In the genomic region with DNA sequence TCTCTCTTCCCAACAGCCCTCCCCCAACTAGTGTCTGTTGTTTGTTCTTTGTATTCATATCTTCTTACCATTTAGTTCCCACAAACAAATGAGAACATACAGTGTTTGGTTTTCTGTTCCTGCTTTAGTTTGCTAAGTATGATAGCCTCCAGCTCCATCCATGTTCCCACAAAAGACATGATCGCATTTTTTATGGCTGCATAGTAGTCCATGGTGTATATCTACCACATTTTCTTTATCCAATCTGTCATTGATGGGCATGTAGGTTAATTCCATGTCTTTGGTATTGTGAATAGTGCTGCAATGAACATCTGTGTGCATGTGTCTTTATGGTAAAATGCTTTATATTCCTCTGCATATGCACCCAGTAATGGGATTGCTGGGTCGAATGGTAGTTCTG, we compare ENCODE assay signal across 9 cellular contexts.
"Had no signal": no experiment of that assay in that cellular context is flagged by ENCODE, and none has a peak within 500 bp of the region (broad histone marks: within the 10 kb centered on the region; RNA-seq: fewer than 3 reads in every experiment).

No MANE protein-coding gene starts in this region.

- H3K27me3 Mint-ChIP-seq: IgD-negative memory B cell had no signal

- H3K36me3 Mint-ChIP-seq: IgD-negative memory B cell had no signal

- H3K4me1 ChIP-seq: HAP-1 had no signal

- H3K27ac Mint-ChIP-seq: IgD-negative memory B cell had no signal

- H3K4me1 Mint-ChIP-seq: IgD-negative memory B cell had no signal

- FAIRE-seq: HepG2 had no signal

- H3K36me3 ChIP-seq: HAP-1 had no signal

- H3K27ac ChIP-seq: GM23248, HL-60 had no signal

- DNase-seq: GM23248, GOT3, H7, KG1 had no signal

- H3K4me3 Mint-ChIP-seq: IgD-negative memory B cell had no signal

- H3K4me3 ChIP-seq: GM23248, HAP-1 had no signal

- ATAC-seq: HCT116, HepG2 had no signal

- H3K9ac ChIP-seq: GM23248 had no signal

- H2AFZ ChIP-seq: GM23248 had no signal

- H3K9me3 ChIP-seq: HAP-1 had no signal
